9 cellular contexts compared by ENCODE assay signal in genomic region chr7:70681847-70682350, GRCh38.
A peak's percentile ranks its signal among the peaks of the same experiment; 100 is the strongest.
DNase-seq lines count a peak whose midpoint lies in the region; ATAC-seq and TF ChIP-seq lines count a peak whose summit lies in the region.
"Had no signal": no experiment of that assay in that cellular context is flagged by ENCODE, and none has a peak within 500 bp of the region (broad histone marks: within the 10 kb centered on the region; RNA-seq: fewer than 3 reads in every experiment).

No MANE protein-coding gene starts in this region.

- H3K4me1 ChIP-seq in heart left ventricle: peaks cover 0 to 30% (median 0%) of the 10 kb centered on the region in 12 donors
- H3K4me1 ChIP-seq in right cardiac atrium (ENCODE audit: control insufficient read depth, insufficient read depth, low read length): no peaks in the 10 kb centered on the region
- no peaks in the 10 kb centered on the region for H3K4me1 ChIP-seq in Caco-2

- H3K27me3 ChIP-seq in heart left ventricle: no peaks in the 10 kb centered on the region
- no peaks in the 10 kb centered on the region for H3K27me3 ChIP-seq in right cardiac atrium (ENCODE audit: control insufficient read depth, insufficient read depth)
- no peaks in the 10 kb centered on the region for H3K27me3 ChIP-seq in Caco-2 (replicated peaks; ENCODE audit: control insufficient read depth, insufficient read depth, low read length)

- POLR2A ChIA-PET in WTC11 (lab: Charles Lee): no interaction called here
- POLR2A ChIA-PET in Caco-2 (lab: Charles Lee): no interaction called here

- BruUV-seq in Caco-2 (replicated peaks; lab: Mats Ljungman, UMichigan): no TSS peak

- H3K4me3 ChIP-seq in heart left ventricle (peak overlapping the region in 9 of 12 donors; percentile 1 to 34 (median 20)), right cardiac atrium (ENCODE audit: low read length) (no peak overlapping the region), Caco-2 (ENCODE audit: low read depth, low read length) (no peak overlapping the region)

- intact Hi-C loops in heart left ventricle (cut with DNase I) (no loop called here), right cardiac atrium (cut with DNase I) (no loop called here), Caco-2 (cut with micrococcal nuclease; ENCODE audit: unreplicated experiment) (no loop called here)

- CTCF ChIA-PET in WTC11 (lab: Charles Lee): interaction anchor here (0.7 to 1.2 kb wide), 2 partner anchors 97 to 175 kb away, joined by 3 read pairs; no protein-coding TSS in a partner anchor
- CTCF ChIA-PET in Caco-2 (lab: Charles Lee): no interaction called here

- H3K9me3 ChIP-seq in heart left ventricle (no peaks in the 10 kb centered on the region), right cardiac atrium (ENCODE audit: control insufficient read depth, low read length) (no peaks in the 10 kb centered on the region), Caco-2 (no peaks in the 10 kb centered on the region)

- ATAC-seq in heart left ventricle (peak in 1 of 4 donors; percentile 53), right cardiac atrium (no peak), HG02938 (IDR thresholded peaks at IDR 0.05; ENCODE audit: unreplicated experiment) (peak; percentile 67), WTC11 (peak; percentile 36)

- WGBS in heart left ventricle, 4 donors: 66 to 74% (median 73%) methylated on average over 8 of the region's 8 CpGs
- WGBS in right cardiac atrium: 70% methylated on average over 8 of the region's 8 CpGs

- no peaks in the 10 kb centered on the region for H3K36me3 ChIP-seq in heart left ventricle
- no peaks in the 10 kb centered on the region for H3K36me3 ChIP-seq in Caco-2 (ENCODE audit: control insufficient read depth, insufficient read depth, low read length)

- H3K4me1 Mint-ChIP-seq in WTC11 (peaks cover 32% of the 10 kb centered on the region), Caco-2 (ENCODE audit: low read depth, unreplicated experiment) (no peaks in the 10 kb centered on the region)

- no peak for TF ChIP-seq POLR2A in heart left ventricle (IDR thresholded peaks at IDR 0.05)

- H3K27me3 Mint-ChIP-seq in WTC11 (ENCODE audit: low read depth): peaks cover 92% of the 10 kb centered on the region
- peaks cover 4% of the 10 kb centered on the region for H3K27me3 Mint-ChIP-seq in Caco-2 (ENCODE audit: insufficient read depth, unreplicated experiment)
- H3K27me3 Mint-ChIP-seq: dendritic cell treated with granulocyte-macrophage colony-stimulating factor and Interleukin-4, amounts not matched to agents 40 ng/mL and 50 ng/mL, for 4 days had no signal

- H3K4me3 Mint-ChIP-seq in WTC11 (no peak overlapping the region), Caco-2 (ENCODE audit: unreplicated experiment) (no peak overlapping the region)
- H3K4me3 Mint-ChIP-seq: dendritic cell treated with granulocyte-macrophage colony-stimulating factor and Interleukin-4, amounts not matched to agents 40 ng/mL and 50 ng/mL, for 4 days had no signal

- H3K36me3 Mint-ChIP-seq in WTC11 (no peaks in the 10 kb centered on the region), Caco-2 (ENCODE audit: insufficient read depth, unreplicated experiment) (no peaks in the 10 kb centered on the region)

- no peak for TF ChIP-seq CTCF in heart left ventricle (IDR thresholded peaks at IDR 0.05)
- no peak for TF ChIP-seq CTCF in WTC11 (IDR thresholded peaks at IDR 0.05)
- no peak for TF ChIP-seq CTCF in Caco-2 (IDR thresholded peaks at IDR 0.05; ENCODE audit: insufficient read depth in 1 of 2, low read depth in 1 of 2, low read length in 1 of 2, severe bottlenecking in 1 of 2, unreplicated experiment in 1 of 2)

- H3K27ac Mint-ChIP-seq in WTC11: no peak overlapping the region
- no peak overlapping the region for H3K27ac Mint-ChIP-seq in Caco-2 (ENCODE audit: unreplicated experiment)
- H3K27ac Mint-ChIP-seq: dendritic cell treated with granulocyte-macrophage colony-stimulating factor and Interleukin-4, amounts not matched to agents 40 ng/mL and 50 ng/mL, for 4 days had no signal

- H3K27ac ChIP-seq in heart left ventricle (no peak overlapping the region), right cardiac atrium (ENCODE audit: low read length) (no peak overlapping the region)

- DNase-seq in heart left ventricle: no peak
- DNase-seq in right cardiac atrium: no peak
- DNase-seq in WTC11 (ENCODE audit: low spot score): no peak
- peak; percentile 10 for DNase-seq in stimulated activated naive CD4-positive, alpha-beta T cell treated with Interleukin-2 at 50 U/mL for 16 hours (lab: John Stamatoyannopoulos, UW)
- no peak for DNase-seq in HK-2 (ENCODE audit: unreplicated experiment)
- no peak for DNase-seq in middle frontal gyrus (ENCODE audit: extremely low spot score, low spot score)
- no peak for DNase-seq in Caco-2

- H3K9me3 Mint-ChIP-seq in WTC11 (no peaks in the 10 kb centered on the region), Caco-2 (ENCODE audit: unreplicated experiment) (no peaks in the 10 kb centered on the region)
- H3K9me3 Mint-ChIP-seq: dendritic cell treated with granulocyte-macrophage colony-stimulating factor and Interleukin-4, amounts not matched to agents 40 ng/mL and 50 ng/mL, for 4 days had no signal

TF ChIP-seq in WTC11, 78 proteins besides CTCF, POLR2A, EP300 and RAD21 (continues in another document):
- TF ChIP-seq PREB (CRISPR knock-in tag; IDR thresholded peaks at IDR 0.05; ENCODE audit: borderline replicate concordance): no peak
- TF ChIP-seq ELF4 (CRISPR knock-in tag; IDR thresholded peaks at IDR 0.05; ENCODE audit: low read depth): no peak
- no peak for TF ChIP-seq OVOL2 (CRISPR knock-in tag; IDR thresholded peaks at IDR 0.05; ENCODE audit: borderline replicate concordance)
- no peak for TF ChIP-seq ZNF263 (CRISPR knock-in tag; IDR thresholded peaks at IDR 0.05; ENCODE audit: low read depth)
- no peak for TF ChIP-seq ZSCAN18 (CRISPR knock-in tag; IDR thresholded peaks at IDR 0.05)
- TF ChIP-seq MYBL2 (CRISPR knock-in tag; IDR thresholded peaks at IDR 0.05): no peak
- TF ChIP-seq ZNF232 (CRISPR knock-in tag; IDR thresholded peaks at IDR 0.05): no peak
- no peak for TF ChIP-seq ATF2 (CRISPR knock-in tag; IDR thresholded peaks at IDR 0.05; ENCODE audit: borderline replicate concordance, low read depth)
- no peak for TF ChIP-seq ZBTB43 (CRISPR knock-in tag; IDR thresholded peaks at IDR 0.05)
- no peak for TF ChIP-seq IRF2 (CRISPR knock-in tag; IDR thresholded peaks at IDR 0.05; ENCODE audit: borderline replicate concordance, low read depth)
- TF ChIP-seq EMX1 (CRISPR knock-in tag; IDR thresholded peaks at IDR 0.05): no peak
- no peak for TF ChIP-seq JUN (CRISPR knock-in tag; IDR thresholded peaks at IDR 0.05)
- TF ChIP-seq ZBTB21 (CRISPR knock-in tag; IDR thresholded peaks at IDR 0.05; ENCODE audit: borderline replicate concordance): no peak
- no peak for TF ChIP-seq TEAD1 (CRISPR knock-in tag; IDR thresholded peaks at IDR 0.05)
- TF ChIP-seq KAT7 (CRISPR knock-in tag; IDR thresholded peaks at IDR 0.05; ENCODE audit: borderline replicate concordance): no peak

Comparison
In these comparisons a context has a peak if more than half of its experiments do, and no peak if none do; other contexts are left out.
1. H3K4me3 ChIP-seq: peak in heart left ventricle (9 of 12); none in right cardiac atrium (single experiment) and Caco-2 (single experiment).
2. ATAC-seq: peak in HG02938 (single experiment) and WTC11 (single experiment); none in right cardiac atrium (0 of 2).